ENCODE assay signal across 14 cellular contexts in genomic region chr6:38387994-38388393, GRCh38.
A peak's percentile ranks its signal among the peaks of the same experiment; 100 is the strongest.
DNase-seq lines count a peak whose midpoint lies in the region; ATAC-seq and TF ChIP-seq lines count a peak whose summit lies in the region.
"Had no signal": no experiment of that assay in that cellular context is flagged by ENCODE, and none has a peak within 500 bp of the region (broad histone marks: within the 10 kb centered on the region; RNA-seq: fewer than 3 reads in every experiment).

No MANE protein-coding gene starts in this region.

- H3K4me3 ChIP-seq in skeletal muscle cell (ENCODE audit: low read depth, low read length) = no peak overlapping the region
- no peak overlapping the region for H3K4me3 ChIP-seq in sigmoid colon
- H3K4me3 ChIP-seq: K562, thyroid gland had no signal

- H3K27ac ChIP-seq in sigmoid colon = no peak overlapping the region
- H3K27ac ChIP-seq: thyroid gland had no signal

- no peak for TF ChIP-seq CTCF in sigmoid colon (IDR thresholded peaks at IDR 0.05)

- peaks cover 0 to 8% (median 3%) of the 10 kb centered on the region in 4 donors for H3K4me1 ChIP-seq in sigmoid colon
- H3K4me1 ChIP-seq: thyroid gland had no signal

- H3K36me3 ChIP-seq in sigmoid colon = no peaks in the 10 kb centered on the region
- H3K36me3 ChIP-seq: thyroid gland had no signal

- intact Hi-C loops in sigmoid colon (cut with DNase I) = no loop called here

- no peaks in the 10 kb centered on the region for H3K27me3 ChIP-seq in sigmoid colon
- H3K27me3 ChIP-seq: thyroid gland had no signal

- no peak for TF ChIP-seq EP300 in sigmoid colon (IDR thresholded peaks at IDR 0.05)

- TF ChIP-seq POLR2A in sigmoid colon (IDR thresholded peaks at IDR 0.05) = no peak

- peak; percentile 78 for ATAC-seq in SK-N-SH treated with all-trans-retinoic acid at 6 μM for 48 hours
- no peak for ATAC-seq in GM21367 (IDR thresholded peaks at IDR 0.05; ENCODE audit: unreplicated experiment)
- ATAC-seq: K562 had no signal

- peak; percentile 81 for DNase-seq in GF-D8 (lab: John Stamatoyannopoulos, UW)
- peak; percentile 80 for DNase-seq in fibroblast of the conjunctiva (ENCODE audit: low read depth)
- DNase-seq in skeletal muscle cell (ENCODE audit: low read depth) = peak; percentile 69
- DNase-seq in sigmoid colon = no peak
- DNase-seq in activated CD8-positive, alpha-beta memory T cell treated with anti-CD3 and anti-CD28 coated beads, Interleukin-2, amount 50 U/mL, for 4 hours = no peak
- no peak for DNase-seq in DMS 273 (lab: John Stamatoyannopoulos, UW; ENCODE audit: unreplicated experiment)
- DNase-seq: activated CD4-positive, alpha-beta memory T cell treated with anti-CD3 and anti-CD28 coated beads, Interleukin-2, amount 10 ng/mL, durations not matched to agents 7 days and 5 days; DMS53; NCI-H1105; NCI-H82; thyroid gland had no signal

- H3K9me3 ChIP-seq in sigmoid colon = no peaks in the 10 kb centered on the region
- H3K9me3 ChIP-seq: thyroid gland had no signal

TF ChIP-seq in SK-N-SH treated with all-trans-retinoic acid at 6 μM for 48 hours, 23 proteins besides CTCF, POLR2A, EP300 and RAD21:
- TF ChIP-seq CSDC2 (CRISPR knock-in tag; IDR thresholded peaks at IDR 0.05) (no peak), TCF4 (CRISPR knock-in tag; IDR thresholded peaks at IDR 0.05; ENCODE audit: borderline replicate concordance) (peak; percentile 79; the same call in 1 of the 2 replicates)

Comparison
In these comparisons a context has a peak if more than half of its experiments do, and no peak if none do; other contexts are left out.
1. DNase-seq: peak in GF-D8 (single experiment), fibroblast of the conjunctiva (single experiment) and skeletal muscle cell (single experiment); none in sigmoid colon (single experiment), activated CD8-positive, alpha-beta memory T cell treated with anti-CD3 and anti-CD28 coated beads, Interleukin-2, amount 50 U/mL, for 4 hours (single experiment) and DMS 273 (single experiment).